ENCODE assay signal across 1 cellular context in the genomic region with DNA sequence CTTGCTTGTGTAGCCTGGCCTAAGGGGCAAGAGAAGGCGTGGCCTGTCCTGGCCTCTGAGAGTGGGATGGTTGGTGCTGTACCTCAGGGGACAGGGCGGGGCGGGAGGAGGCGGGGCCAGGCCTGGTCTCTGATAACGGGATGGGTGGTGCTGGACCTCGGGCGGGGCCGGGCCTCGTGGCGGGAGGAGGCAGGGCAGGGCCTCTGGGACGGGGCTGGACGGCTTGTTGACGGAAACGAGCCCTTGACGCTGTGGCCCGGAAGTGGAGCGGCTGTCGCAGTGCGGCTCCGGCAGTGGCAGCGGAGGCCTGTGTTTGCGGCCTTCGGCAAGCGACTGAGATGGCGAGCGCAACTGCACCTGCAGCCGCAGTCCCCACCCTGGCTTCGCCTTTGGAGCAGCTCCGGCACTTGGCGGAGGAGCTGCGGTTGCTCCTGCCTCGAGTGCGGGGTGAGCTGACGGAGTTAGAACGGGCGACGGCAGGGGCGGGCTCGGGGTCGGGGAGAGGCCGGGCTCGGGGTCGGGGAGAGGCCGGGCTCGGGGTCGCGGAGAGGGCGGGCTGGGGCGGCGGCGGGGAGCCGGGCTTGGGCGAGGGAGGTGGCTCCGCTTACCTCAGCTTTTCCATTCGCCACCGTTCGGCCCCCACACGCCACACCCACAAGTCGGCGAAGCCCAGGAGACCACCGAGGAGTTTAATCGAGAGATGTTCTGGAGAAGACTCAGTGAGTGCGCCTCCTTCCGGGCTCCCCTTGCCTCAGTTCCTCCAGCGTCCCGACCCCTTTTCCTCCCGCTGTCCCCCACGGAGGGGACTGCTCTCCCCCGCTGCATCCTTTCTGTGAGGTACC.
TF ChIP-seq lines count a peak whose summit lies in the region.

A gene with protein sequence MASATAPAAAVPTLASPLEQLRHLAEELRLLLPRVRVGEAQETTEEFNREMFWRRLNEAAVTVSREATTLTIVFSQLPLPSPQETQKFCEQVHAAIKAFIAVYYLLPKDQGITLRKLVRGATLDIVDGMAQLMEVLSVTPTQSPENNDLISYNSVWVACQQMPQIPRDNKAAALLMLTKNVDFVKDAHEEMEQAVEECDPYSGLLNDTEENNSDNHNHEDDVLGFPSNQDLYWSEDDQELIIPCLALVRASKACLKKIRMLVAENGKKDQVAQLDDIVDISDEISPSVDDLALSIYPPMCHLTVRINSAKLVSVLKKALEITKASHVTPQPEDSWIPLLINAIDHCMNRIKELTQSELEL (plus strand): TSS at position 243 of the 842 bp plus-strand sequence. CDS start 96 bp downstream, at position 339.

TF ChIP-seq in HepG2, 621 proteins besides CTCF, POLR2A, EP300 and RAD21 (continued from another document and continues in another):
- TF ChIP-seq, protein P1, sequence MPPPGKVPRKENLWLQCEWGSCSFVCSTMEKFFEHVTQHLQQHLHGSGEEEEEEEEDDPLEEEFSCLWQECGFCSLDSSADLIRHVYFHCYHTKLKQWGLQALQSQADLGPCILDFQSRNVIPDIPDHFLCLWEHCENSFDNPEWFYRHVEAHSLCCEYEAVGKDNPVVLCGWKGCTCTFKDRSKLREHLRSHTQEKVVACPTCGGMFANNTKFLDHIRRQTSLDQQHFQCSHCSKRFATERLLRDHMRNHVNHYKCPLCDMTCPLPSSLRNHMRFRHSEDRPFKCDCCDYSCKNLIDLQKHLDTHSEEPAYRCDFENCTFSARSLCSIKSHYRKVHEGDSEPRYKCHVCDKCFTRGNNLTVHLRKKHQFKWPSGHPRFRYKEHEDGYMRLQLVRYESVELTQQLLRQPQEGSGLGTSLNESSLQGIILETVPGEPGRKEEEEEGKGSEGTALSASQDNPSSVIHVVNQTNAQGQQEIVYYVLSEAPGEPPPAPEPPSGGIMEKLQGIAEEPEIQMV (CRISPR knock-in tag; IDR thresholded peaks at IDR 0.05; ENCODE audit: low read depth): 0 out of 2 replicates have a peak, but pooled peaks have one; percentile 38
- TF ChIP-seq ZNF337 (CRISPR knock-in tag; IDR thresholded peaks at IDR 0.05; ENCODE audit: borderline replicate concordance, low read depth) (no peak), CBX5 (CRISPR knock-in tag; IDR thresholded peaks at IDR 0.05; ENCODE audit: borderline replicate concordance) (peak; percentile 61; the same call in 1 of the 2 replicates), JUNB (CRISPR knock-in tag; IDR thresholded peaks at IDR 0.05; ENCODE audit: borderline replicate concordance) (no peak), ETV6 (CRISPR knock-in tag; conservative IDR thresholded peaks at IDR 0.05) (peak; percentile 74; the same call in 1 of the 2 replicates), ZSCAN20 (CRISPR knock-in tag; IDR thresholded peaks at IDR 0.05; ENCODE audit: borderline replicate concordance) (no peak), TAF1 (CRISPR knock-in tag; IDR thresholded peaks at IDR 0.05) (peak; percentile 86), ZNF839 (CRISPR knock-in tag; IDR thresholded peaks at IDR 0.05; ENCODE audit: borderline replicate concordance) (no peak), NFE2L2 (IDR thresholded peaks at IDR 0.05; ENCODE audit: low read length) (no peak), EEA1 (CRISPR knock-in tag; IDR thresholded peaks at IDR 0.05; ENCODE audit: borderline replicate concordance) (no peak), ZBTB7B (CRISPR knock-in tag; IDR thresholded peaks at IDR 0.05) (no peak), MXI1 (IDR thresholded peaks at IDR 0.05; ENCODE audit: borderline replicate concordance, low read depth, low read length) (peak; percentile 91; the same call in 1 of the 3 replicates), ZZZ3 (CRISPR knock-in tag; IDR thresholded peaks at IDR 0.05; ENCODE audit: borderline replicate concordance) (peak; percentile 1; the same call in 1 of the 2 replicates), HHEX (CRISPR knock-in tag; IDR thresholded peaks at IDR 0.05) (no peak), KDM2A (CRISPR knock-in tag; IDR thresholded peaks at IDR 0.05; ENCODE audit: borderline replicate concordance, low read depth) (peak; percentile 99), ZNF333 (CRISPR knock-in tag; IDR thresholded peaks at IDR 0.05; ENCODE audit: borderline replicate concordance) (no peak), ZNF607 (CRISPR knock-in tag; IDR thresholded peaks at IDR 0.05; ENCODE audit: borderline replicate concordance) (no peak), PCBP1 (IDR thresholded peaks at IDR 0.05; ENCODE audit: borderline replicate concordance, low read depth, low read length) (peak; percentile 72; the same call in 1 of the 2 replicates), MED13 (CRISPR knock-in tag; IDR thresholded peaks at IDR 0.05) (peak; percentile 47; the same call in 1 of the 2 replicates), HOXA5 (CRISPR knock-in tag; IDR thresholded peaks at IDR 0.05) (peak; percentile 72), ZNF432 (CRISPR knock-in tag; IDR thresholded peaks at IDR 0.05; ENCODE audit: borderline replicate concordance) (no peak), ONECUT2 (CRISPR knock-in tag; IDR thresholded peaks at IDR 0.05) (no peak), NFATC3 (CRISPR knock-in tag; IDR thresholded peaks at IDR 0.05) (no peak), NPAS2 (CRISPR knock-in tag; IDR thresholded peaks at IDR 0.05; ENCODE audit: borderline replicate concordance) (no peak)
- TF ChIP-seq, protein P2, sequence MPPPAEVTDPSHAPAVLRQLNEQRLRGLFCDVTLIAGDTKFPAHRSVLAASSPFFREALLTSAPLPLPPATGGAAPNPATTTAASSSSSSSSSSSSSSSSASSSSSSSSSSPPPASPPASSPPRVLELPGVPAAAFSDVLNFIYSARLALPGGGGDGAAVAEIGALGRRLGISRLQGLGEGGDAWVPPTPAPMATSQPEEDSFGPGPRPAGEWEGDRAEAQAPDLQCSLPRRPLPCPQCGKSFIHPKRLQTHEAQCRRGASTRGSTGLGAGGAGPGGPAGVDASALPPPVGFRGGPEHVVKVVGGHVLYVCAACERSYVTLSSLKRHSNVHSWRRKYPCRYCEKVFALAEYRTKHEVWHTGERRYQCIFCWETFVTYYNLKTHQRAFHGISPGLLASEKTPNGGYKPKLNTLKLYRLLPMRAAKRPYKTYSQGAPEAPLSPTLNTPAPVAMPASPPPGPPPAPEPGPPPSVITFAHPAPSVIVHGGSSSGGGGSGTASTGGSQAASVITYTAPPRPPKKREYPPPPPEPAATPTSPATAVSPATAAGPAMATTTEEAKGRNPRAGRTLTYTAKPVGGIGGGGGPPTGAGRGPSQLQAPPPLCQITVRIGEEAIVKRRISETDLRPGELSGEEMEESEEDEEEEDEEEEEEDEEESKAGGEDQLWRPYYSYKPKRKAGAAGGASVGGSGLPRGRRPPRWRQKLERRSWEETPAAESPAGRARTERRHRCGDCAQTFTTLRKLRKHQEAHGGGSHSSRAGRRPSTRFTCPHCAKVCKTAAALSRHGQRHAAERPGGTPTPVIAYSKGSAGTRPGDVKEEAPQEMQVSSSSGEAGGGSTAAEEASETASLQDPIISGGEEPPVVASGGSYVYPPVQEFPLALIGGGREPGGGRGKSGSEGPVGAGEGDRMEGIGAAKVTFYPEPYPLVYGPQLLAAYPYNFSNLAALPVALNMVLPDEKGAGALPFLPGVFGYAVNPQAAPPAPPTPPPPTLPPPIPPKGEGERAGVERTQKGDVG (CRISPR knock-in tag; IDR thresholded peaks at IDR 0.05; ENCODE audit: borderline replicate concordance): no peak
- TF ChIP-seq, protein P3, sequence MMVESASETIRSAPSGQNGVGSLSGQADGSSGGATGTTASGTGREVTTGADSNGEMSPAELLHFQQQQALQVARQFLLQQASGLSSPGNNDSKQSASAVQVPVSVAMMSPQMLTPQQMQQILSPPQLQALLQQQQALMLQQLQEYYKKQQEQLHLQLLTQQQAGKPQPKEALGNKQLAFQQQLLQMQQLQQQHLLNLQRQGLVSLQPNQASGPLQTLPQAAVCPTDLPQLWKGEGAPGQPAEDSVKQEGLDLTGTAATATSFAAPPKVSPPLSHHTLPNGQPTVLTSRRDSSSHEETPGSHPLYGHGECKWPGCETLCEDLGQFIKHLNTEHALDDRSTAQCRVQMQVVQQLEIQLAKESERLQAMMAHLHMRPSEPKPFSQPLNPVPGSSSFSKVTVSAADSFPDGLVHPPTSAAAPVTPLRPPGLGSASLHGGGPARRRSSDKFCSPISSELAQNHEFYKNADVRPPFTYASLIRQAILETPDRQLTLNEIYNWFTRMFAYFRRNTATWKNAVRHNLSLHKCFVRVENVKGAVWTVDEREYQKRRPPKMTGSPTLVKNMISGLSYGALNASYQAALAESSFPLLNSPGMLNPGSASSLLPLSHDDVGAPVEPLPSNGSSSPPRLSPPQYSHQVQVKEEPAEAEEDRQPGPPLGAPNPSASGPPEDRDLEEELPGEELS (CRISPR knock-in tag; IDR thresholded peaks at IDR 0.05): peak; percentile 83
- TF ChIP-seq, protein P4, sequence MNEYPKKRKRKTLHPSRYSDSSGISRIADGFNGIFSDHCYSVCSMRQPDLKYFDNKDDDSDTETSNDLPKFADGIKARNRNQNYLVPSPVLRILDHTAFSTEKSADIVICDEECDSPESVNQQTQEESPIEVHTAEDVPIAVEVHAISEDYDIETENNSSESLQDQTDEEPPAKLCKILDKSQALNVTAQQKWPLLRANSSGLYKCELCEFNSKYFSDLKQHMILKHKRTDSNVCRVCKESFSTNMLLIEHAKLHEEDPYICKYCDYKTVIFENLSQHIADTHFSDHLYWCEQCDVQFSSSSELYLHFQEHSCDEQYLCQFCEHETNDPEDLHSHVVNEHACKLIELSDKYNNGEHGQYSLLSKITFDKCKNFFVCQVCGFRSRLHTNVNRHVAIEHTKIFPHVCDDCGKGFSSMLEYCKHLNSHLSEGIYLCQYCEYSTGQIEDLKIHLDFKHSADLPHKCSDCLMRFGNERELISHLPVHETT (CRISPR knock-in tag; conservative IDR thresholded peaks at IDR 0.05): 0 out of 2 replicates have a peak, but pooled peaks have one; percentile 13
- TF ChIP-seq, protein P5, sequence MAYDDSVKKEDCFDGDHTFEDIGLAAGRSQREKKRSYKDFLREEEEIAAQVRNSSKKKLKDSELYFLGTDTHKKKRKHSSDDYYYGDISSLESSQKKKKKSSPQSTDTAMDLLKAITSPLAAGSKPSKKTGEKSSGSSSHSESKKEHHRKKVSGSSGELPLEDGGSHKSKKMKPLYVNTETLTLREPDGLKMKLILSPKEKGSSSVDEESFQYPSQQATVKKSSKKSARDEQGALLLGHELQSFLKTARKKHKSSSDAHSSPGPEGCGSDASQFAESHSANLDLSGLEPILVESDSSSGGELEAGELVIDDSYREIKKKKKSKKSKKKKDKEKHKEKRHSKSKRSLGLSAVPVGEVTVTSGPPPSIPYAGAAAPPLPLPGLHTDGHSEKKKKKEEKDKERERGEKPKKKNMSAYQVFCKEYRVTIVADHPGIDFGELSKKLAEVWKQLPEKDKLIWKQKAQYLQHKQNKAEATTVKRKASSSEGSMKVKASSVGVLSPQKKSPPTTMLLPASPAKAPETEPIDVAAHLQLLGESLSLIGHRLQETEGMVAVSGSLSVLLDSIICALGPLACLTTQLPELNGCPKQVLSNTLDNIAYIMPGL (CRISPR knock-in tag; IDR thresholded peaks at IDR 0.05; ENCODE audit: borderline replicate concordance in 1 of 2, low read depth in 1 of 2): peak; percentile 71 to 88; a peak in 3 of 4 replicates
- TF ChIP-seq, protein P6, sequence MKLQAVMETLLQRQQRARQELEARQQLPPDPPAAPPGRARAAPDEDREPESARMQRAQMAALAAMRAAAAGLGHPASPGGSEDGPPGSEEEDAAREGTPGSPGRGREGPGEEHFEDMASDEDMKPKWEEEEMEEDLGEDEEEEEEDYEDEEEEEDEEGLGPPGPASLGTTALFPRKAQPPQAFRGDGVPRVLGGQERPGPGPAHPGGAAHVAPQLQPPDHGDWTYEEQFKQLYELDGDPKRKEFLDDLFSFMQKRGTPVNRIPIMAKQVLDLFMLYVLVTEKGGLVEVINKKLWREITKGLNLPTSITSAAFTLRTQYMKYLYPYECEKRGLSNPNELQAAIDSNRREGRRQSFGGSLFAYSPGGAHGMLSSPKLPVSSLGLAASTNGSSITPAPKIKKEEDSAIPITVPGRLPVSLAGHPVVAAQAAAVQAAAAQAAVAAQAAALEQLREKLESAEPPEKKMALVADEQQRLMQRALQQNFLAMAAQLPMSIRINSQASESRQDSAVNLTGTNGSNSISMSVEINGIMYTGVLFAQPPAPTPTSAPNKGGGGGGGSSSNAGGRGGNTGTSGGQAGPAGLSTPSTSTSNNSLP (IDR thresholded peaks at IDR 0.05; ENCODE audit: low read depth, low read length): no peak
- TF ChIP-seq, protein P7, sequence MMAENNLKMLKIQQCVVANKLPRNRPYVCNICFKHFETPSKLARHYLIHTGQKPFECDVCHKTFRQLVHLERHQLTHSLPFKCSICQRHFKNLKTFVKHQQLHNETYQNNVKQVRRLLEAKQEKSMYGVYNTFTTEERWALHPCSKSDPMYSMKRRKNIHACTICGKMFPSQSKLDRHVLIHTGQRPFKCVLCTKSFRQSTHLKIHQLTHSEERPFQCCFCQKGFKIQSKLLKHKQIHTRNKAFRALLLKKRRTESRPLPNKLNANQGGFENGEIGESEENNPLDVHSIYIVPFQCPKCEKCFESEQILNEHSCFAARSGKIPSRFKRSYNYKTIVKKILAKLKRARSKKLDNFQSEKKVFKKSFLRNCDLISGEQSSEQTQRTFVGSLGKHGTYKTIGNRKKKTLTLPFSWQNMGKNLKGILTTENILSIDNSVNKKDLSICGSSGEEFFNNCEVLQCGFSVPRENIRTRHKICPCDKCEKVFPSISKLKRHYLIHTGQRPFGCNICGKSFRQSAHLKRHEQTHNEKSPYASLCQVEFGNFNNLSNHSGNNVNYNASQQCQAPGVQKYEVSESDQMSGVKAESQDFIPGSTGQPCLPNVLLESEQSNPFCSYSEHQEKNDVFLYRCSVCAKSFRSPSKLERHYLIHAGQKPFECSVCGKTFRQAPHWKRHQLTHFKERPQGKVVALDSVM (CRISPR knock-in tag; IDR thresholded peaks at IDR 0.05): peak; percentile 54
- TF ChIP-seq, protein P8, sequence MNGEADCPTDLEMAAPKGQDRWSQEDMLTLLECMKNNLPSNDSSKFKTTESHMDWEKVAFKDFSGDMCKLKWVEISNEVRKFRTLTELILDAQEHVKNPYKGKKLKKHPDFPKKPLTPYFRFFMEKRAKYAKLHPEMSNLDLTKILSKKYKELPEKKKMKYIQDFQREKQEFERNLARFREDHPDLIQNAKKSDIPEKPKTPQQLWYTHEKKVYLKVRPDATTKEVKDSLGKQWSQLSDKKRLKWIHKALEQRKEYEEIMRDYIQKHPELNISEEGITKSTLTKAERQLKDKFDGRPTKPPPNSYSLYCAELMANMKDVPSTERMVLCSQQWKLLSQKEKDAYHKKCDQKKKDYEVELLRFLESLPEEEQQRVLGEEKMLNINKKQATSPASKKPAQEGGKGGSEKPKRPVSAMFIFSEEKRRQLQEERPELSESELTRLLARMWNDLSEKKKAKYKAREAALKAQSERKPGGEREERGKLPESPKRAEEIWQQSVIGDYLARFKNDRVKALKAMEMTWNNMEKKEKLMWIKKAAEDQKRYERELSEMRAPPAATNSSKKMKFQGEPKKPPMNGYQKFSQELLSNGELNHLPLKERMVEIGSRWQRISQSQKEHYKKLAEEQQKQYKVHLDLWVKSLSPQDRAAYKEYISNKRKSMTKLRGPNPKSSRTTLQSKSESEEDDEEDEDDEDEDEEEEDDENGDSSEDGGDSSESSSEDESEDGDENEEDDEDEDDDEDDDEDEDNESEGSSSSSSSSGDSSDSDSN (CRISPR knock-in tag; IDR thresholded peaks at IDR 0.05): peak; percentile 88
- TF ChIP-seq, protein P9, sequence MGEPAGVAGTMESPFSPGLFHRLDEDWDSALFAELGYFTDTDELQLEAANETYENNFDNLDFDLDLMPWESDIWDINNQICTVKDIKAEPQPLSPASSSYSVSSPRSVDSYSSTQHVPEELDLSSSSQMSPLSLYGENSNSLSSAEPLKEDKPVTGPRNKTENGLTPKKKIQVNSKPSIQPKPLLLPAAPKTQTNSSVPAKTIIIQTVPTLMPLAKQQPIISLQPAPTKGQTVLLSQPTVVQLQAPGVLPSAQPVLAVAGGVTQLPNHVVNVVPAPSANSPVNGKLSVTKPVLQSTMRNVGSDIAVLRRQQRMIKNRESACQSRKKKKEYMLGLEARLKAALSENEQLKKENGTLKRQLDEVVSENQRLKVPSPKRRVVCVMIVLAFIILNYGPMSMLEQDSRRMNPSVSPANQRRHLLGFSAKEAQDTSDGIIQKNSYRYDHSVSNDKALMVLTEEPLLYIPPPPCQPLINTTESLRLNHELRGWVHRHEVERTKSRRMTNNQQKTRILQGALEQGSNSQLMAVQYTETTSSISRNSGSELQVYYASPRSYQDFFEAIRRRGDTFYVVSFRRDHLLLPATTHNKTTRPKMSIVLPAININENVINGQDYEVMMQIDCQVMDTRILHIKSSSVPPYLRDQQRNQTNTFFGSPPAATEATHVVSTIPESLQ (CRISPR knock-in tag; conservative IDR thresholded peaks at IDR 0.05): no peak
